ENCODE assay signal across 6 cellular contexts in genomic region chr12:43416981-43417380, GRCh38.
"Had no signal": no experiment of that assay in that cellular context is flagged by ENCODE, and none has a peak within 500 bp of the region (broad histone marks: within the 10 kb centered on the region; RNA-seq: fewer than 3 reads in every experiment).

No MANE protein-coding gene starts in this region.

- H3K4me3 ChIP-seq: GM23338 had no signal

- DNase-seq: H9, HCEC 1CT, HFFc6, KBM-7 had no signal

- ATAC-seq: GM23338, HepG2 had no signal

- H3K4me2 ChIP-seq: GM23338 had no signal

- H2AFZ ChIP-seq: GM23338 had no signal
